Comparison of ENCODE assay signal across 30 cellular contexts in the genomic region with DNA sequence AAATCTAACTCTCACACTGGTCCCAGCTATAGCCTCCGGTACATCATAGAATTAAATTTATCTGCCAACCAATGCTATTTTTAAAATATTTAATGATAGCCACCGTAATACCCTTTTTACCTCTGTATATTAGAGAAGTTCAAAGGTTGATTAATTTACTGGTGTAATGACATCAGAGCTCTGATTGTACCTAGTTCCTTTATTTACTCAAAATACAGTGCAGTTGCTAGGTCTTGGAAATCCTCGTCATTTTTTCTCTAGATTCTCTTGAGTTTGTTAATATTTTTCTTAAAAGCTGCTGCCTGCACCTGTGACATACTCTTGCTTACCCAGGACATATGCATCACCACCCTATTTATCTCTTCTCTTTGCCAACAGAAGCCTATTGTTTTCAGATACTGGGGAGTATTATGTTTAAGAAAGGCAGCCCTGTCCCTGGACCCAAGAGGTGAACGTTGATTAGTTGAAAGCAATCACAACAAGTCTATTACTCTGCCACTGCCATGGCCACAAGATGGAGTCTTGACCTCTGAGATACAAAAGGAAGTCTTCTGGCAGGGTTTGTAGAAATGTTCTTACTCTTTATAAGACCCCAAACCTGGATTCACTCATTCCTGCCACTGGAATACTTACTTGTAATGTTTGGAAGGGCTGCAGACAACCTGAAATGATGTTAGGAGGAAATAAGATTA. TPM values are rescaled to one million over a fixed set of nuclear protein-coding genes. Genes with fewer than 3 reads are reported as not detected.
A peak's percentile ranks its signal among the peaks of the same experiment; 100 is the strongest.
DNase-seq lines count a peak whose midpoint lies in the region; ATAC-seq, FAIRE-seq and TF ChIP-seq lines count a peak whose summit lies in the region.
"Had no signal": no experiment of that assay in that cellular context is flagged by ENCODE, and none has a peak within 500 bp of the region (broad histone marks: within the 10 kb centered on the region; RNA-seq: fewer than 3 reads in every experiment).

No MANE protein-coding gene starts in this region.

- H3K4me3 ChIP-seq in PC-9, result no peak overlapping the region
- no peak overlapping the region for H3K4me3 ChIP-seq in fibroblast of mammary gland (ENCODE audit: control insufficient read depth, low read depth, low read length)
- H3K4me3 ChIP-seq in GM23248, result no peak overlapping the region
- H3K4me3 ChIP-seq: HAP-1, left ventricle myocardium inferior, pancreas, upper lobe of right lung had no signal

- intact Hi-C loops in PC-9 (cut with micrococcal nuclease; ENCODE audit: unreplicated experiment), result no loop called here

- H3K4me1 ChIP-seq in PC-9 (replicated peaks; ENCODE audit: insufficient read depth) (no peaks in the 10 kb centered on the region), GM23248 (ENCODE audit: insufficient read depth) (peaks cover 10% of the 10 kb centered on the region)
- H3K4me1 ChIP-seq: HAP-1, left ventricle myocardium inferior, pancreas, upper lobe of right lung had no signal

- no TSS peak for BruUV-seq in PC-9 (replicated peaks; lab: Mats Ljungman, UMichigan)

- POLR2A ChIA-PET in PC-9 (lab: Charles Lee; ENCODE audit: unreplicated experiment), result no interaction called here

- H3K27ac ChIP-seq in 22Rv1 (no peak overlapping the region), PC-9 (no peak overlapping the region), GM23248 (no peak overlapping the region)
- H3K27ac ChIP-seq: left ventricle myocardium inferior, pancreas, RWPE1, upper lobe of right lung had no signal

- DNase-seq in H54 (ENCODE audit: insufficient read length, low spot score) (no peak), PC-9 (no peak), fibroblast of mammary gland (ENCODE audit: low read depth) (peak; percentile 14), NCI-H1048 (lab: John Stamatoyannopoulos, UW) (no peak), GM23248 (no peak)
- no peak for DNase-seq in stimulated activated naive CD4-positive, alpha-beta T cell (lab: John Stamatoyannopoulos, UW)
- DNase-seq: activated CD4-positive, alpha-beta memory T cell treated with anti-CD3 and anti-CD28 coated beads for 36 hours; activated CD4-positive, CD25-positive, alpha-beta regulatory T cell; activated gamma-delta T cell; C1 segment of cervical spinal cord; Kasumi-1; left ventricle myocardium inferior; NCI-H1105 treated with DMSO at 0.1 percent for 48 hours; NCI-H2081; NCI-H446; pancreas; stimulated activated CD8-positive, alpha-beta memory T cell treated with anti-CD3 and anti-CD28 coated beads, Interleukin-4, amount 100 ng/mL, for 48 hours; T-helper 9 cell; upper lobe of right lung had no signal

- TF ChIP-seq POLR2A in H54 (IDR thresholded peaks at IDR 0.05; ENCODE audit: low read depth, low read length), result no peak

- FAIRE-seq in H54 (lab: Jason Lieb, UNC), result peak; percentile 68
- FAIRE-seq: colon, endometrium, G401.6, GM18507, HTR-8/SVneo, pancreas had no signal

- no peaks in the 10 kb centered on the region for H3K36me3 ChIP-seq in PC-9 (ENCODE audit: low read depth)
- H3K36me3 ChIP-seq in GM23248 (ENCODE audit: low read depth), result no peaks in the 10 kb centered on the region
- H3K36me3 ChIP-seq: HAP-1, left ventricle myocardium inferior, pancreas, upper lobe of right lung had no signal

- no peaks in the 10 kb centered on the region for H3K27me3 ChIP-seq in PC-9 (ENCODE audit: insufficient read depth, low read depth)
- no peaks in the 10 kb centered on the region for H3K27me3 ChIP-seq in GM23248 (replicated peaks; ENCODE audit: insufficient read depth)
- H3K27me3 ChIP-seq: upper lobe of right lung had no signal

- H3K4me2 ChIP-seq in PC-9 (no peak overlapping the region), GM23248 (ENCODE audit: unreplicated experiment) (no peak overlapping the region)

- H3K9me2 ChIP-seq in PC-9 (ENCODE audit: insufficient read depth), result no peaks in the 10 kb centered on the region
- no peaks in the 10 kb centered on the region for H3K9me2 ChIP-seq in GM23248 (ENCODE audit: insufficient read depth)

- in situ Hi-C loops in GM23248 (cut with MboI), result no loop called here

- WGBS in GM23248 (ENCODE audit: low coverage in 1 of 2, low lambda C conversion rate in 2 of 2, missing lambda C conversion rate in 2 of 2), 2 experiments, result 70 to 76% methylated on average over 4 of the region's 4 CpGs

- no peaks in the 10 kb centered on the region for H3K79me2 ChIP-seq in PC-9 (ENCODE audit: low read depth)
- H3K79me2 ChIP-seq in GM23248 (ENCODE audit: insufficient read depth), result no peaks in the 10 kb centered on the region

- H4K20me1 ChIP-seq in PC-9 (ENCODE audit: insufficient read depth), result no peaks in the 10 kb centered on the region
- no peaks in the 10 kb centered on the region for H4K20me1 ChIP-seq in GM23248 (ENCODE audit: insufficient read depth)

- H3F3A ChIP-seq in PC-9 (ENCODE audit: insufficient read depth, low read depth) (no peaks in the 10 kb centered on the region), GM23248 (ENCODE audit: insufficient read depth) (no peaks in the 10 kb centered on the region)

- H3K9me3 ChIP-seq in PC-9 (ENCODE audit: insufficient read depth, low read depth) (no peaks in the 10 kb centered on the region), GM23248 (ENCODE audit: low read depth) (no peaks in the 10 kb centered on the region)
- H3K9me3 ChIP-seq: HAP-1, left ventricle myocardium inferior, pancreas, upper lobe of right lung had no signal

- H3K9ac ChIP-seq in GM23248, result no peak overlapping the region

- TF ChIP-seq CTCF in 22Rv1 (IDR thresholded peaks at IDR 0.05), result peak; percentile 12; the same call in 1 of the 2 replicates
- no peak for TF ChIP-seq CTCF in PC-9 (conservative IDR thresholded peaks at IDR 0.05)
- no peak for TF ChIP-seq CTCF in fibroblast of mammary gland (conservative IDR thresholded peaks at IDR 0.05; ENCODE audit: control insufficient read depth, insufficient read depth, low read depth, low read length)

- no peak for ATAC-seq in HG02938 (IDR thresholded peaks at IDR 0.05; ENCODE audit: unreplicated experiment)
- ATAC-seq: natural killer cell treated with Interleukin-12 subunit alpha and Interleukin-12 subunit beta and Interleukin-15 and Interleukin-18, amount 100 ng/mL, for 72 hours; pancreas; sciatic nerve; upper lobe of right lung had no signal

- H2AFZ ChIP-seq in PC-9 (0 out of 2 replicates have a peak overlapping the region, but pooled peaks have one; percentile 2), GM23248 (no peak overlapping the region)

- CTCF ChIA-PET in PC-9 (lab: Charles Lee), result no interaction called here

RNA-seq across cellular contexts. Expression of gene TMEM26, which starts 25.6 kb away (rescaled TPM):
- not detected in 2 replicates for total RNA-seq in PC-9 (2021)
- total RNA-seq in GM23248 (2014; rRNA removed; shearing (Covaris generic)), result not detected in 2 replicates
- 0.04 TPM in 2 replicates for polyA plus RNA-seq in GM23248 (2016; fragmentation: Nextera tagmentation; extraction: Ambion mirVana)
- total RNA-seq: activated CD4-positive, alpha-beta memory T cell treated with anti-CD3 and anti-CD28 coated beads for 36 hours; natural killer cell treated with Interleukin-12 subunit alpha and Interleukin-12 subunit beta and Interleukin-15 and Interleukin-18, amount 100 ng/mL, for 72 hours had no signal
